Comparison of ENCODE assay signal across 21 cellular contexts in genomic region chr12:59076611-59077010, GRCh38.
"Had no signal": no experiment of that assay in that cellular context is flagged by ENCODE, and none has a peak within 500 bp of the region (broad histone marks: within the 10 kb centered on the region; RNA-seq: fewer than 3 reads in every experiment).

No MANE protein-coding gene starts in this region.

- H3K27ac ChIP-seq: brain microvascular endothelial cell, parathyroid adenoma, tibial artery, uterus had no signal

- H3K9me3 ChIP-seq: spleen, tibial artery, uterus had no signal

- DNase-seq: activated CD4-positive, alpha-beta T cell treated with anti-CD3 and anti-CD28 coated beads for 48 hours; activated CD4-positive, CD25-positive, alpha-beta regulatory T cell; activated CD8-positive, alpha-beta T cell treated with anti-CD3 and anti-CD28 coated beads for 36 hours; activated naive CD4-positive, alpha-beta T cell treated with Interleukin-2 at 50 U/mL for 16 hours; activated T-cell treated with anti-CD3 and anti-CD28 coated beads, Interleukin-2, amount 50 U/mL, for 1 hour; brain microvascular endothelial cell; effector CD4-positive, alpha-beta T cell; foreskin melanocyte; kidney glomerular epithelial cell; left ventricle myocardium superior; naive B cell; spleen; stimulated activated CD4-positive, alpha-beta T cell treated with anti-CD3 and anti-CD28 coated beads, Interleukin-4, amount 100 ng/mL, for 4 hours; T-cell; tibial artery; uterus had no signal

- H3K4me1 ChIP-seq: parathyroid adenoma, spleen, uterus had no signal

- H3K36me3 ChIP-seq: brain microvascular endothelial cell, spleen, tibial artery, uterus had no signal

- ATAC-seq: activated CD8-positive, alpha-beta T cell treated with anti-CD3 and anti-CD28 coated beads for 36 hours; activated T-helper 17 cell treated with anti-CD3 and anti-CD28 coated beads, Interleukin-2, amount 50 U/mL, for 72 hours; left ventricle myocardium superior; sciatic nerve; SK-N-SH treated with all-trans-retinoic acid at 6 μM for 48 hours; stimulated activated memory B cell treated with anti-CD40 and anti-IgM and Interleukin-4, amounts not matched to agents 10 μg/mL and 1 μg/mL and 100 μg/mL, for 72 hours; T-cell had no signal

- H3K4me3 ChIP-seq: spleen, tibial artery, uterus had no signal

- H3K9ac ChIP-seq: parathyroid adenoma had no signal

- H3K79me2 ChIP-seq: parathyroid adenoma had no signal

- H3K27me3 ChIP-seq: brain microvascular endothelial cell, spleen, tibial artery, uterus had no signal

- H2AFZ ChIP-seq: parathyroid adenoma had no signal
